In the genomic region with DNA sequence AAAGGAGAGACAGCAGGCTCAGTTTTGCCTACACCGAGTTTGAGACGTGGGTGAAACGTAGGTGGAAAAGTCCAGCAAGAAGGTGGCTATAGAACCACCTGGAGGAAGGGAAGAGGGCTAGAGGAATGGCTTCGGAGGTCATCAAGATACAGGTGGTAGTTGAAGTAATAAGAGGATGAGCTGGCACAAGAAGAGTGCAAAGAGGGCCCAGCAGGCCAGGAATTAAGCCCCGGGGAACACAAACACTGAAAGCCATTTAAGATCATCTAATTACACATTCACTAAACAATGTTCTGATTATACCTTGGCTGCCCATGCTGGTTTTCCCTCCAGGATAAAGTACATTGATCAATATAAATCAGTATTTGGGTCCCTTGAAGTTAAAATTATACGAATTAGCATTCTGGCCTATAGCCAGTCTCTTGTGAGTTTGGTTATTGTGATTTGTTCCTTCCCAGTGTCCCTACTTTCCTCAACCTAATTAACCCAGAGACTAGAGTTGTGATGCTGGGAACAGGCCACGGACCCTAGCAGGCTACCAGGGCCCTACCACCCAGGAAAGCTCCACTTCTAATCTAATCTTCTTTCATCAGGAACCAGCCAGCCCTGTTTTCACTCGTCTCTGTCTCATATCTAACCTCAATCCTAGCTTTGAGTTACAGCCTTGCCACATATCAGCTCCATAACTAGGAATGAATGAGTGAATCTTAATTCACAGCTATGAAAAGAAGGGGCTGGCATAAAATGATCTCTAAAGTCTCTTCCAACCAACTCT, we compare ENCODE assay signal across 2 cellular contexts.
TF ChIP-seq lines count a peak whose summit lies in the region.

No MANE protein-coding gene starts in this region.

TF ChIP-seq in A549, 52 proteins besides CTCF, POLR2A, EP300 and RAD21:
- TF ChIP-seq RARB (CRISPR knock-in tag; IDR thresholded peaks at IDR 0.05) (no peak), KDM1A (IDR thresholded peaks at IDR 0.05; ENCODE audit: low read depth) (no peak), TP53 (CRISPR knock-in tag; IDR thresholded peaks at IDR 0.05) (no peak), FOSB (CRISPR knock-in tag; IDR thresholded peaks at IDR 0.05) (no peak), EHF (CRISPR knock-in tag; IDR thresholded peaks at IDR 0.05) (no peak), KDM5A (IDR thresholded peaks at IDR 0.05) (no peak)
- TF ChIP-seq, protein P1, sequence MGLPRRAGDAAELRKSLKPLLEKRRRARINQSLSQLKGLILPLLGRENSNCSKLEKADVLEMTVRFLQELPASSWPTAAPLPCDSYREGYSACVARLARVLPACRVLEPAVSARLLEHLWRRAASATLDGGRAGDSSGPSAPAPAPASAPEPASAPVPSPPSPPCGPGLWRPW (IDR thresholded peaks at IDR 0.05), result no peak
- TF ChIP-seq, protein P2, sequence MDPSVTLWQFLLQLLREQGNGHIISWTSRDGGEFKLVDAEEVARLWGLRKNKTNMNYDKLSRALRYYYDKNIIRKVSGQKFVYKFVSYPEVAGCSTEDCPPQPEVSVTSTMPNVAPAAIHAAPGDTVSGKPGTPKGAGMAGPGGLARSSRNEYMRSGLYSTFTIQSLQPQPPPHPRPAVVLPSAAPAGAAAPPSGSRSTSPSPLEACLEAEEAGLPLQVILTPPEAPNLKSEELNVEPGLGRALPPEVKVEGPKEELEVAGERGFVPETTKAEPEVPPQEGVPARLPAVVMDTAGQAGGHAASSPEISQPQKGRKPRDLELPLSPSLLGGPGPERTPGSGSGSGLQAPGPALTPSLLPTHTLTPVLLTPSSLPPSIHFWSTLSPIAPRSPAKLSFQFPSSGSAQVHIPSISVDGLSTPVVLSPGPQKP (IDR thresholded peaks at IDR 0.05; ENCODE audit: low read depth, low read length), result no peak
- TF ChIP-seq, protein P3, sequence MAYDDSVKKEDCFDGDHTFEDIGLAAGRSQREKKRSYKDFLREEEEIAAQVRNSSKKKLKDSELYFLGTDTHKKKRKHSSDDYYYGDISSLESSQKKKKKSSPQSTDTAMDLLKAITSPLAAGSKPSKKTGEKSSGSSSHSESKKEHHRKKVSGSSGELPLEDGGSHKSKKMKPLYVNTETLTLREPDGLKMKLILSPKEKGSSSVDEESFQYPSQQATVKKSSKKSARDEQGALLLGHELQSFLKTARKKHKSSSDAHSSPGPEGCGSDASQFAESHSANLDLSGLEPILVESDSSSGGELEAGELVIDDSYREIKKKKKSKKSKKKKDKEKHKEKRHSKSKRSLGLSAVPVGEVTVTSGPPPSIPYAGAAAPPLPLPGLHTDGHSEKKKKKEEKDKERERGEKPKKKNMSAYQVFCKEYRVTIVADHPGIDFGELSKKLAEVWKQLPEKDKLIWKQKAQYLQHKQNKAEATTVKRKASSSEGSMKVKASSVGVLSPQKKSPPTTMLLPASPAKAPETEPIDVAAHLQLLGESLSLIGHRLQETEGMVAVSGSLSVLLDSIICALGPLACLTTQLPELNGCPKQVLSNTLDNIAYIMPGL (CRISPR knock-in tag; IDR thresholded peaks at IDR 0.05; ENCODE audit: borderline replicate concordance), result no peak

TF ChIP-seq in IMR-90, 13 proteins besides CTCF, POLR2A, EP300 and RAD21:
- TF ChIP-seq FOS (IDR thresholded peaks at IDR 0.05; ENCODE audit: low read depth, low read length) (no peak), MAZ (IDR thresholded peaks at IDR 0.05; ENCODE audit: borderline replicate concordance, low read depth, low read length) (no peak), CEBPB (IDR thresholded peaks at IDR 0.05; ENCODE audit: low read depth, low read length) (no peak), RFX5 (IDR thresholded peaks at IDR 0.05; ENCODE audit: low read depth, low read length) (no peak)
TF ChIP-seq in IMR-90: peak in this region for 0.
